7 cellular contexts compared by ENCODE assay signal in the genomic region with DNA sequence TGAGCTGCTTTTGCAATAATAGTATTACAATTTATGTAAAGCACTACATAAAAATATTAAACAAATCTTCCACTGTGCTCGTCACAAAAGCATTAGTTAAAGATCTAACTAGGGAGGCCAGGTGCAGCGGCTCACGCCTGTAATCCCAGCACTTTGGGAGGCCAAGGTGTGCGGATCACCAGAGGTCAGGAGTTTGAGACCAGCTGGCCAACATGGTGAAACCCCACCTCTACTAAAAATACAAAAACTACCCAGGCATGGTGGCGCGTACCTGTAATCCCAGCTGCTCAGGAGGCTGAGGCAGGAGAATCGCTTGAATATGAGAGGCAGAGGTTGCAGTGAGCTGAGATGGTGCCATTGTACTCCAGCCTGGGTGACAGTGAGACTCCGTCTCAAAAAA. TPM values are rescaled to one million over a fixed set of nuclear protein-coding genes. Genes with fewer than 3 reads are reported as not detected.
DNase-seq lines count a peak whose midpoint lies in the region; ATAC-seq and TF ChIP-seq lines count a peak whose summit lies in the region.
"Not testable (repeated sequence)": the region's sequence is repeated elsewhere in the genome, so short reads cannot be mapped to it uniquely, and the experiment has no call there.

No MANE protein-coding gene starts in this region.

- not testable (repeated sequence) for TF ChIP-seq CTCF in OCI-LY3 (IDR thresholded peaks at IDR 0.05; ENCODE audit: low read depth, low read length); heart right ventricle (IDR thresholded peaks at IDR 0.05); natural killer cell (IDR thresholded peaks at IDR 0.05)

- H3K27ac ChIP-seq in OCI-LY3 (ENCODE audit: low read length), result not testable (repeated sequence)
- peak overlapping the region in 7 of 10 donors; percentile 80 to 91 (median 88) for H3K27ac ChIP-seq in heart right ventricle

- WGBS in heart right ventricle, 2 donors, result 91 to 97% methylated on average over 8 of the region's 8 CpGs

- intact Hi-C loops in dendritic cell treated with granulocyte-macrophage colony-stimulating factor and Interleukin-4, amounts not matched to agents 40 ng/mL and 50 ng/mL, for 4 days (cut with micrococcal nuclease); heart right ventricle (cut with DNase I); natural killer cell (cut with micrococcal nuclease): not testable (repeated sequence)

- H3K9me3 Mint-ChIP-seq in dendritic cell treated with granulocyte-macrophage colony-stimulating factor and Interleukin-4, amounts not matched to agents 40 ng/mL and 50 ng/mL, for 4 days; memory B cell; natural killer cell; stimulated activated effector memory CD8-positive, alpha-beta T cell treated with anti-CD3 and anti-CD28 coated beads, Interleukin-12 subunit alpha, Interleukin-12 subunit beta, amount 100 ng/mL, for 72 hours: not testable (repeated sequence)

- not testable (repeated sequence) for H3K36me3 Mint-ChIP-seq in dendritic cell treated with granulocyte-macrophage colony-stimulating factor and Interleukin-4, amounts not matched to agents 40 ng/mL and 50 ng/mL, for 4 days (ENCODE audit: low read depth); memory B cell; natural killer cell; stimulated activated effector memory CD8-positive, alpha-beta T cell treated with anti-CD3 and anti-CD28 coated beads, Interleukin-12 subunit alpha, Interleukin-12 subunit beta, amount 100 ng/mL, for 72 hours

- H3K27me3 Mint-ChIP-seq in dendritic cell treated with granulocyte-macrophage colony-stimulating factor and Interleukin-4, amounts not matched to agents 40 ng/mL and 50 ng/mL, for 4 days; memory B cell; natural killer cell (ENCODE audit: low read depth in 2 of 2): not testable (repeated sequence)

- H3K9me3 ChIP-seq in OCI-LY3 (ENCODE audit: insufficient read depth, low read length); heart right ventricle: not testable (repeated sequence)

- H3K4me2 ChIP-seq in OCI-LY3 (ENCODE audit: low read length), result peak overlapping the region; percentile 98

- H3K4me3 ChIP-seq in OCI-LY3 (ENCODE audit: low read length), result peak overlapping the region; percentile 78
- H3K4me3 ChIP-seq in heart right ventricle, result not testable (repeated sequence)

- not testable (repeated sequence) for H3K36me3 ChIP-seq in OCI-LY3 (replicated peaks; ENCODE audit: low read depth, low read length); heart right ventricle

- H3K4me1 ChIP-seq in OCI-LY3 (ENCODE audit: low read length) (peaks cover 30% of the 10 kb centered on the region), heart right ventricle (peaks cover 14 to 60% (median 48%) of the 10 kb centered on the region in 9 donors)

- peak overlapping the region; percentile 73 for H3K9ac ChIP-seq in OCI-LY3 (ENCODE audit: low read length)

- H3K27me3 ChIP-seq in OCI-LY3 (ENCODE audit: low read depth, low read length); heart right ventricle: not testable (repeated sequence)

- not testable (repeated sequence) for H2AFZ ChIP-seq in OCI-LY3 (ENCODE audit: low read depth, low read length)

- H3K27ac Mint-ChIP-seq in dendritic cell treated with granulocyte-macrophage colony-stimulating factor and Interleukin-4, amounts not matched to agents 40 ng/mL and 50 ng/mL, for 4 days, result peak overlapping the region; percentile 99
- H3K27ac Mint-ChIP-seq in memory B cell (peak overlapping the region; percentile 98), natural killer cell (peak overlapping the region; percentile 93 to 94)
- peak overlapping the region; percentile 93 for H3K27ac Mint-ChIP-seq in stimulated activated effector memory CD8-positive, alpha-beta T cell treated with anti-CD3 and anti-CD28 coated beads, Interleukin-12 subunit alpha, Interleukin-12 subunit beta, amount 100 ng/mL, for 72 hours

- not testable (repeated sequence) for H4K20me1 ChIP-seq in OCI-LY3 (ENCODE audit: insufficient read depth, low read length)

- not testable (repeated sequence) for ATAC-seq in heart right ventricle; memory B cell (ENCODE audit: low read depth); natural killer cell; stimulated activated effector memory CD8-positive, alpha-beta T cell treated with anti-CD3 and anti-CD28 coated beads, Interleukin-12 subunit alpha, Interleukin-12 subunit beta, amount 100 ng/mL, for 72 hours

- DNase-seq in DMS53 (lab: John Stamatoyannopoulos, UW), result peak; percentile 38
- not testable (repeated sequence) for DNase-seq in heart right ventricle; memory B cell (ENCODE audit: low spot score in 2 of 2); natural killer cell; stimulated activated effector memory CD8-positive, alpha-beta T cell treated with anti-CD3 and anti-CD28 coated beads, Interleukin-12 subunit alpha, Interleukin-12 subunit beta, amount 100 ng/mL, for 72 hours (ENCODE audit: low spot score in 2 of 2)

- H3K4me1 Mint-ChIP-seq in dendritic cell treated with granulocyte-macrophage colony-stimulating factor and Interleukin-4, amounts not matched to agents 40 ng/mL and 50 ng/mL, for 4 days (ENCODE audit: low read depth), result peaks cover 90% of the 10 kb centered on the region
- H3K4me1 Mint-ChIP-seq in memory B cell, result peaks cover 49% of the 10 kb centered on the region
- peaks cover 42 to 58% of the 10 kb centered on the region in 2 donors for H3K4me1 Mint-ChIP-seq in natural killer cell
- H3K4me1 Mint-ChIP-seq in stimulated activated effector memory CD8-positive, alpha-beta T cell treated with anti-CD3 and anti-CD28 coated beads, Interleukin-12 subunit alpha, Interleukin-12 subunit beta, amount 100 ng/mL, for 72 hours, result peaks cover 40% of the 10 kb centered on the region

- H3K79me2 ChIP-seq in OCI-LY3 (ENCODE audit: low read length), result not testable (repeated sequence)

- peak overlapping the region; percentile 60 for H3K4me3 Mint-ChIP-seq in dendritic cell treated with granulocyte-macrophage colony-stimulating factor and Interleukin-4, amounts not matched to agents 40 ng/mL and 50 ng/mL, for 4 days
- H3K4me3 Mint-ChIP-seq in memory B cell, result peak overlapping the region; percentile 34
- peak overlapping the region; percentile 78 for H3K4me3 Mint-ChIP-seq in natural killer cell
- H3K4me3 Mint-ChIP-seq in stimulated activated effector memory CD8-positive, alpha-beta T cell treated with anti-CD3 and anti-CD28 coated beads, Interleukin-12 subunit alpha, Interleukin-12 subunit beta, amount 100 ng/mL, for 72 hours, result not testable (repeated sequence)

RNA-seq across cellular contexts. Expression of a gene that starts 12.6 kb away (rescaled TPM):
- total RNA-seq in heart right ventricle (10 to 100 TPM; 13.3 to 33.7 (median 20.0) TPM), natural killer cell (10 to 100 TPM; 47.3 to 85.8 (median 49.3) TPM)
- 1 to 10 TPM; 6.1 to 7.2 TPM for polyA plus RNA-seq in heart right ventricle

RNA-seq across cellular contexts. Expression of a gene that starts 49.4 kb away (rescaled TPM):
- 1 to 10 TPM in 9 of 10 donors, under 1 TPM in 1; 0.77 to 7.2 (median 4.2) TPM for total RNA-seq in heart right ventricle
- 1 to 10 TPM in 1 of 2 donors, under 1 TPM in 1; 0.38 to 1.2 TPM for polyA plus RNA-seq in heart right ventricle
- total RNA-seq in natural killer cell, result not detected
